ENCODE assay signal across 1 cellular context in the genomic region with DNA sequence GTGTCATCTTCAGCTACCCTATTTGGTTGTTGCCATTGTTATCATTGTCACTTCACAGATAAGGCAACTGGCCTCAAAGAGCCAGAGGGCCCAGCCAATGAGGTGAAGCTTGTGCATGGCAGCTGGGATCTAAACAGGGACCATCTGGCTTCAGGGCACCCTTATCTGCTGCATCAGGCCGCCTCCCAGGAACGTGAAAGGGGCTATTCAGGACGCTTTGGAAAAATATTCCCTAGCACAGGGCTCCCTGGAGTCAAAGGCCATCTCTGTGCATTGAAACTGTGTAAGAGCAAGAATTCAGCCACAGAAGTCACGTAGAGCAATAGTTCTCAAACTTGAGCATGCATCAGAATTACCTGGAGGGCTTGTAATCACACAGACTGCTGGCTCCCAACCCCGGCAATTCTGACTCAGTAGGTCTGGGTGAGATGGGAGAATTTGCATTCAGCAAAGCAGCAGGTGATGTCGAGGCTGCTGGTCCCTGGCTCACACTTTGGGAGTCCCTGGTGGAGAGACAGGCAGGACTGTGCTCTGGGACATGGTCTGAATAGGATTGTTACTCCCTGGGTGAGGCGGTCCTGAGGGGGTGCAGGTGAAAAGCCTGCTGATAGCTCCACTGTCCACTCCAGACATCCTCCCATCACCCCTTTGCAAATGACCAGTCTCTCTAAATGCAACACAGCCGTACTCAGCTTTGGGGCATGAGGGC.
TF ChIP-seq lines count a peak whose summit lies in the region.

No MANE protein-coding gene starts in this region.

TF ChIP-seq in SK-N-SH treated with all-trans-retinoic acid at 6 μM for 48 hours, 23 proteins besides CTCF, POLR2A, EP300 and RAD21 (continued from another document):
- TF ChIP-seq, protein P1, sequence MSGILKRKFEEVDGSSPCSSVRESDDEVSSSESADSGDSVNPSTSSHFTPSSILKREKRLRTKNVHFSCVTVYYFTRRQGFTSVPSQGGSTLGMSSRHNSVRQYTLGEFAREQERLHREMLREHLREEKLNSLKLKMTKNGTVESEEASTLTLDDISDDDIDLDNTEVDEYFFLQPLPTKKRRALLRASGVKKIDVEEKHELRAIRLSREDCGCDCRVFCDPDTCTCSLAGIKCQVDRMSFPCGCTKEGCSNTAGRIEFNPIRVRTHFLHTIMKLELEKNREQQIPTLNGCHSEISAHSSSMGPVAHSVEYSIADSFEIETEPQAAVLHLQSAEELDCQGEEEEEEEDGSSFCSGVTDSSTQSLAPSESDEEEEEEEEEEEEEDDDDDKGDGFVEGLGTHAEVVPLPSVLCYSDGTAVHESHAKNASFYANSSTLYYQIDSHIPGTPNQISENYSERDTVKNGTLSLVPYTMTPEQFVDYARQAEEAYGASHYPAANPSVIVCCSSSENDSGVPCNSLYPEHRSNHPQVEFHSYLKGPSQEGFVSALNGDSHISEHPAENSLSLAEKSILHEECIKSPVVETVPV (CRISPR knock-in tag; IDR thresholded peaks at IDR 0.05): no peak
- TF ChIP-seq, protein P2, sequence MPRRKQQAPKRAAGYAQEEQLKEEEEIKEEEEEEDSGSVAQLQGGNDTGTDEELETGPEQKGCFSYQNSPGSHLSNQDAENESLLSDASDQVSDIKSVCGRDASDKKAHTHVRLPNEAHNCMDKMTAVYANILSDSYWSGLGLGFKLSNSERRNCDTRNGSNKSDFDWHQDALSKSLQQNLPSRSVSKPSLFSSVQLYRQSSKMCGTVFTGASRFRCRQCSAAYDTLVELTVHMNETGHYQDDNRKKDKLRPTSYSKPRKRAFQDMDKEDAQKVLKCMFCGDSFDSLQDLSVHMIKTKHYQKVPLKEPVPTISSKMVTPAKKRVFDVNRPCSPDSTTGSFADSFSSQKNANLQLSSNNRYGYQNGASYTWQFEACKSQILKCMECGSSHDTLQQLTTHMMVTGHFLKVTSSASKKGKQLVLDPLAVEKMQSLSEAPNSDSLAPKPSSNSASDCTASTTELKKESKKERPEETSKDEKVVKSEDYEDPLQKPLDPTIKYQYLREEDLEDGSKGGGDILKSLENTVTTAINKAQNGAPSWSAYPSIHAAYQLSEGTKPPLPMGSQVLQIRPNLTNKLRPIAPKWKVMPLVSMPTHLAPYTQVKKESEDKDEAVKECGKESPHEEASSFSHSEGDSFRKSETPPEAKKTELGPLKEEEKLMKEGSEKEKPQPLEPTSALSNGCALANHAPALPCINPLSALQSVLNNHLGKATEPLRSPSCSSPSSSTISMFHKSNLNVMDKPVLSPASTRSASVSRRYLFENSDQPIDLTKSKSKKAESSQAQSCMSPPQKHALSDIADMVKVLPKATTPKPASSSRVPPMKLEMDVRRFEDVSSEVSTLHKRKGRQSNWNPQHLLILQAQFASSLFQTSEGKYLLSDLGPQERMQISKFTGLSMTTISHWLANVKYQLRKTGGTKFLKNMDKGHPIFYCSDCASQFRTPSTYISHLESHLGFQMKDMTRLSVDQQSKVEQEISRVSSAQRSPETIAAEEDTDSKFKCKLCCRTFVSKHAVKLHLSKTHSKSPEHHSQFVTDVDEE (CRISPR knock-in tag; IDR thresholded peaks at IDR 0.05): no peak
- no peak for TF ChIP-seq TCF4 (CRISPR knock-in tag; IDR thresholded peaks at IDR 0.05; ENCODE audit: borderline replicate concordance)
